In the genomic region with DNA sequence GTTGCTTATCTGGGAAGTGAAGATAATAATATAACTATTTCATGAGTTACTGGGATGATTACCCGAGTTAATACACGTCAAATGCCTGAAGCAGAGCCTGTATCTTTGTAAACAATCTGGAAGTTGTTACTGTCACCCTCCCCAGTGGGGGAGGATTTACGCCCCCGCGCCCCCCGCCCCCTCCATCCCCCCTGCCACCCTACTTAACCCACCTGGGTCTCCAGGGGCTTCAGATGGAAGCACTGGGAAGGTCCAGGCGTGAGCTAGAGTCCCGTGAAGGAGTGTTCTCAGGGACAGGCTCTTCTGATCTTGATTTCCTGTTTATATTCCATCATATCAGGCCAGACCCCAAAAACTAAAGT, we compare ENCODE assay signal across 8 cellular contexts. TPM values are rescaled to one million over a fixed set of nuclear protein-coding genes. Genes with fewer than 3 reads are reported as not detected.
DNase-seq lines count a peak whose midpoint lies in the region; ATAC-seq and TF ChIP-seq lines count a peak whose summit lies in the region.

No MANE protein-coding gene starts in this region.

- no peak for TF ChIP-seq EP300 in esophagus muscularis mucosa (IDR thresholded peaks at IDR 0.05)

- intact Hi-C loops in esophagus muscularis mucosa (cut with DNase I): loop anchor here (10.0 kb wide), 1 partner anchor 301 kb away; no protein-coding TSS in a partner anchor

- TF ChIP-seq CTCF in GM12865 (IDR thresholded peaks at IDR 0.05; ENCODE audit: insufficient read depth, low read depth, low read length, missing control alignments) (no peak), Peyer's patch (IDR thresholded peaks at IDR 0.05) (no peak), esophagus muscularis mucosa (IDR thresholded peaks at IDR 0.05) (no peak), retinal pigment epithelial cell (conservative IDR thresholded peaks at IDR 0.05; ENCODE audit: low read depth, low read length) (no peak)

- H3K4me1 ChIP-seq in Peyer's patch (peaks cover 0 to 24% (median 0%) of the 10 kb centered on the region in 4 donors), esophagus muscularis mucosa (peaks cover 19 to 30% (median 27%) of the 10 kb centered on the region in 4 donors)

- H3K9me3 ChIP-seq in Peyer's patch (no peaks in the 10 kb centered on the region), esophagus muscularis mucosa (no peaks in the 10 kb centered on the region)

- H3K36me3 ChIP-seq in Peyer's patch (no peaks in the 10 kb centered on the region), esophagus muscularis mucosa (peaks cover 0 to 13% (median 4%) of the 10 kb centered on the region in 4 donors)

- peak overlapping the region; percentile 80 to 95 (median 88) for H3K27ac ChIP-seq in Peyer's patch
- peak overlapping the region; percentile 81 to 84 (median 83) for H3K27ac ChIP-seq in esophagus muscularis mucosa (replicated peaks in 1 of 4)

- TF ChIP-seq POLR2A in Peyer's patch (IDR thresholded peaks at IDR 0.05): no peak
- TF ChIP-seq POLR2A in esophagus muscularis mucosa (IDR thresholded peaks at IDR 0.05; ENCODE audit: low read depth): no peak

- 25% methylated on average over 8 of the region's 8 CpGs for WGBS in esophagus muscularis mucosa

- ATAC-seq in HG03342 (IDR thresholded peaks at IDR 0.05; ENCODE audit: unreplicated experiment) (no peak), HG02623 (IDR thresholded peaks at IDR 0.05; ENCODE audit: unreplicated experiment) (no peak)

- H3K27me3 ChIP-seq in Peyer's patch (no peaks in the 10 kb centered on the region), esophagus muscularis mucosa (no peaks in the 10 kb centered on the region)

- peak overlapping the region; percentile 67 for H3K4me3 ChIP-seq in GM12865 (ENCODE audit: low read depth, low read length)
- peak overlapping the region; percentile 71 to 89 (median 82) for H3K4me3 ChIP-seq in Peyer's patch
- peak overlapping the region; percentile 75 to 96 (median 88) for H3K4me3 ChIP-seq in esophagus muscularis mucosa
- H3K4me3 ChIP-seq in retinal pigment epithelial cell (ENCODE audit: low read length): peak overlapping the region; percentile 58

- DNase-seq in GM12865 (ENCODE audit: low read depth) (no peak), Peyer's patch (peak in 1 of 3 donors; percentile 51), esophagus muscularis mucosa (ENCODE audit: extremely low spot score) (peak; percentile 37), retinal pigment epithelial cell (ENCODE audit: low read depth) (no peak), H4 (ENCODE audit: low spot score) (no peak), SIG-M5 treated with dmso at 0.1 percent for 504 hours (lab: John Stamatoyannopoulos, UW; ENCODE audit: unreplicated experiment) (no peak)

RNA-seq across cellular contexts. Expression of gene PPA1, which starts 0.7 kb away (rescaled TPM):
- total RNA-seq in Peyer's patch: 100 to 1,000 TPM in 3 of 4 donors, 10 to 100 TPM in 1; 67.7 to 199 (median 110) TPM
- total RNA-seq in esophagus muscularis mucosa: 100 to 1,000 TPM in 1 of 4 donors, 10 to 100 TPM in 3; 72.6 to 105 (median 82.2) TPM
- 301 and 357 TPM in 2 replicates for total RNA-seq in H4 (2014; rRNA removed; shearing (Covaris generic))

RNA-seq across cellular contexts. Expression of gene NPFFR1, which starts 49.9 kb away (rescaled TPM):
- not detected for total RNA-seq in Peyer's patch
- not detected for total RNA-seq in esophagus muscularis mucosa
- total RNA-seq in H4 (2014; rRNA removed; shearing (Covaris generic)): not detected in 2 replicates
